Comparison of ENCODE assay signal across 8 cellular contexts in genomic region chr16:47493358-47494337, GRCh38. TPM values are rescaled to one million over a fixed set of nuclear protein-coding genes. Genes with fewer than 3 reads are reported as not detected.
DNase-seq lines count a peak whose midpoint lies in the region; ATAC-seq and TF ChIP-seq lines count a peak whose summit lies in the region.

No MANE protein-coding gene starts in this region.

- H3K36me3 ChIP-seq in psoas muscle (ENCODE audit: insufficient read depth in 1 of 2, low read depth in 1 of 2), result peaks cover 0 to 15% of the 10 kb centered on the region in 2 donors

- WGBS in psoas muscle, 3 donors, result 73 to 82% (median 75%) methylated on average over 9 of the region's 9 CpGs

- H3K9me3 ChIP-seq in psoas muscle, result peaks cover 21% of the 10 kb centered on the region

- DNase-seq in OCI-M1 (lab: John Stamatoyannopoulos, UW) (peak; percentile 59), psoas muscle (no peak), activated gamma-delta T cell (lab: John Stamatoyannopoulos, UW) (no peak), ureter (ENCODE audit: low spot score) (no peak), iPS-NIHi7 (ENCODE audit: extremely low spot score) (no peak)
- DNase-seq in activated CD4-positive, alpha-beta T cell treated with anti-CD3 and anti-CD28 coated beads for 1 hour, result no peak

- H3K27me3 ChIP-seq in psoas muscle (ENCODE audit: insufficient read depth in 3 of 3, low read length in 2 of 3), result no peaks in the 10 kb centered on the region

- peaks cover 28% of the 10 kb centered on the region for H3K4me1 ChIP-seq in psoas muscle

- intact Hi-C loops in psoas muscle (cut with DNase I), result no loop called here

- H3K27ac ChIP-seq in psoas muscle, result peak overlapping the region; percentile 51

- ATAC-seq in GM18861 (IDR thresholded peaks at IDR 0.05; ENCODE audit: unreplicated experiment) (peak; percentile 63), HG02759 (IDR thresholded peaks at IDR 0.05; ENCODE audit: unreplicated experiment) (peak; percentile 49), psoas muscle (no peak)

- H3K4me3 ChIP-seq in psoas muscle, result peak overlapping the region; percentile 39

- TF ChIP-seq CTCF in psoas muscle (IDR thresholded peaks at IDR 0.05), result no peak

RNA-seq across cellular contexts. Expression of gene PHKB, which starts 32.5 kb away (rescaled TPM):
- total RNA-seq in psoas muscle (10 to 100 TPM; 59.7 to 87.7 (median 73.5) TPM), ureter (107 TPM)
- 10 to 100 TPM; 18.8 to 82.0 (median 31.3) TPM for polyA plus RNA-seq in psoas muscle

RNA-seq across cellular contexts. Expression of gene ITFG1, which starts 32.8 kb away (rescaled TPM):
- total RNA-seq in psoas muscle, result 10 to 100 TPM; 20.7 to 30.3 (median 23.6) TPM
- polyA plus RNA-seq in psoas muscle, result 10 to 100 TPM; 13.0 to 30.0 (median 14.4) TPM
- 55.6 TPM for total RNA-seq in ureter

Comparison
In these comparisons a context has a peak if more than half of its experiments do, and no peak if none do; other contexts are left out.
1. ATAC-seq: peak in GM18861 (single experiment) and HG02759 (single experiment); none in psoas muscle (0 of 4).